In the genomic region with DNA sequence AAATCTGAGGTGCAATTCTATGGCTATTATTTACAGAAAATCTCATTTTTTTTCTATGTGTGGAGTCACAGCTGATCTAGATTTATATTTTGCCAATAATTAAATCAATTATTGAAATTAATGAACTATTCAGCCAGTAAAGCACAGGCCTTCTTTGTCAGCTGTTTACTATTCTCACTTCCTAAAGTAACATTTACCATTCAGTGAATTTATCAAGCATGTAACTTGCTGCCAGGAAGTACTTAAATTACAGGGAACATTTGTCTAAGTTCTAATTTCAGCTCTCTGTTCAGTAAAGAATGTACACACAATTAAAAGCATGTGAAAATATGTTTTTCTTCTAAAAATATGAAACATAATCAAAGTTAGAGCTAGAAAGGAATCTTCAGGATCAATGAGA, we compare ENCODE assay signal across 27 cellular contexts.
"Had no signal": no experiment of that assay in that cellular context is flagged by ENCODE, and none has a peak within 500 bp of the region (broad histone marks: within the 10 kb centered on the region; RNA-seq: fewer than 3 reads in every experiment).

No MANE protein-coding gene starts in this region.

- H3K27ac ChIP-seq: neural progenitor cell, ovary, parathyroid adenoma, psoas muscle, right lobe of liver, sigmoid colon, suprapubic skin, testis, tibial artery, transverse colon, upper lobe of right lung, uterus had no signal

- H3K9ac ChIP-seq: neural progenitor cell, parathyroid adenoma had no signal

- H3K4me1 ChIP-seq: neural progenitor cell, parathyroid adenoma, psoas muscle, right lobe of liver, sigmoid colon, suprapubic skin, testis, tibial artery, transverse colon, upper lobe of right lung, uterus had no signal

- ATAC-seq: natural killer cell; psoas muscle; right cardiac atrium; right lobe of liver; stimulated activated memory B cell treated with anti-CD40 and anti-IgM and Interleukin-4, amounts not matched to agents 10 μg/mL and 1 μg/mL and 100 μg/mL, for 72 hours; stimulated activated naive CD8-positive, alpha-beta T cell treated with anti-CD3 and anti-CD28 coated beads, Interleukin-15, amount 100 ng/mL, for 72 hours; stimulated activated naive CD8-positive, alpha-beta T cell treated with anti-CD3 and anti-CD28 coated beads, Interleukin-15, Interleukin-2, amounts not matched to agents 100 U/mL and 50 U/mL, for 24 hours; upper lobe of right lung had no signal

- H3K36me3 ChIP-seq: neural progenitor cell, ovary, right lobe of liver, sigmoid colon, suprapubic skin, tibial artery, transverse colon, upper lobe of right lung, uterus had no signal

- H3K4me2 ChIP-seq: neural progenitor cell had no signal

- H3K9me3 ChIP-seq: ovary, psoas muscle, right lobe of liver, sigmoid colon, suprapubic skin, testis, tibial artery, transverse colon, upper lobe of right lung, uterus had no signal

- FAIRE-seq: small intestine had no signal

- H2AFZ ChIP-seq: neural progenitor cell, parathyroid adenoma had no signal

- H3K27me3 ChIP-seq: neural progenitor cell, ovary, right lobe of liver, sigmoid colon, suprapubic skin, testis, tibial artery, upper lobe of right lung, uterus had no signal

- DNase-seq: natural killer cell; occipital lobe; ovary; posterior cingulate gyrus; psoas muscle; right cardiac atrium; right lobe of liver; sigmoid colon; small intestine; stimulated activated CD4-positive, alpha-beta T cell treated with anti-CD3 and anti-CD28 coated beads, Interleukin-15, amount 100 ng/mL, for 24 hours; stimulated activated CD4-positive, alpha-beta T cell treated with anti-CD3 and anti-CD28 coated beads, Interleukin-2, amount 100 ng/mL, for 24 hours; stimulated activated CD4-positive, alpha-beta T cell treated with anti-CD3 and anti-CD28 coated beads, Interleukin-2, amount 100 ng/mL, for 48 hours; stimulated activated CD4-positive, alpha-beta T cell treated with anti-CD3 and anti-CD28 coated beads, Interleukin-4, amount 100 ng/mL, for 4 hours; stimulated activated CD8-positive, alpha-beta memory T cell treated with anti-CD3 and anti-CD28 coated beads, Interleukin-4, amount 100 ng/mL, for 48 hours; stimulated activated naive CD4-positive, alpha-beta T cell; stimulated activated naive CD8-positive, alpha-beta T cell treated with anti-CD3 and anti-CD28 coated beads, Interleukin-15, amount 100 ng/mL, for 72 hours; stimulated activated naive CD8-positive, alpha-beta T cell treated with anti-CD3 and anti-CD28 coated beads, Interleukin-15, Interleukin-2, amounts not matched to agents 100 U/mL and 50 U/mL, for 24 hours; substantia nigra; testis; tibial artery; transverse colon; upper lobe of right lung; uterus had no signal

- H3K79me2 ChIP-seq: parathyroid adenoma had no signal

- H3K4me3 ChIP-seq: neural progenitor cell, ovary, psoas muscle, right lobe of liver, sigmoid colon, suprapubic skin, testis, tibial artery, transverse colon, upper lobe of right lung, uterus had no signal
